16 cellular contexts compared by ENCODE assay signal in the genomic region with DNA sequence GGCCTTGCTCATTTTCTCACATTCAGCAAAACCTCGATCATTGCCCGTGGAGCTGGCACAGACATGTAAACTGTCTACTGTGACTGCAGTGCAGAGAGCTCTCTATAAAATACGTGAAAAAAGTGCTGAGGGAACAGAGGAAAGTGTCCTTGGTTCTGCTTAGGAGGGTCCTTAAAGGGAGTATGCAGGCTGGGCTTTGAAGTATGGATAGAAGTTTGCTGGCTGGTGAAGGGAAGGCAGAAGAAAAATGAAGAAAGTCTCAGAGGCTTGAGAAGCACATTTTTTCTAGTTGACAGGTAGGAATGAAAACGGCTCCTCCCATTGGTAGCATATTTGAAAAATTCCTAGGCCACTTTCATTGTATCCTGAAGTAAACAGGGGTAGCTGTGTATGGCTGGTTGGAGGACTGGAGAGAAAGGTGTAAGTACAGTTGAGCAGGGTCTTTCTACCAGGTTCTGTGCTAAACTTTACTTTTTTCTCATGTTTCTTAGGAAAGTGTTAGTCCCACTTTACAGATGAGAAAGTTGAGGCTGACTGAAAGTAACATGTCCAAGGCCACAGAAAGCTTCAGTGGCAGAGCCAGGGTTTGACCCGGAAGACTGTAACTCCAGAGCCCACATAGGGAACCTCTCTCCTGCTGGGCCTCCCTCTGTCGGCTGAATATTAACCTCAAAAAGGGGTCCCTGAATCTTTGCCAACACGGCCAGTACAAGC.
A peak's percentile ranks its signal among the peaks of the same experiment; 100 is the strongest.
DNase-seq lines count a peak whose midpoint lies in the region; ATAC-seq and TF ChIP-seq lines count a peak whose summit lies in the region.
"Had no signal": no experiment of that assay in that cellular context is flagged by ENCODE, and none has a peak within 500 bp of the region (broad histone marks: within the 10 kb centered on the region; RNA-seq: fewer than 3 reads in every experiment).

No MANE protein-coding gene starts in this region.

- H3K27ac Mint-ChIP-seq in central memory CD8-positive, alpha-beta T cell (ENCODE audit: low read depth) = peak overlapping the region; percentile 98
- H3K27ac Mint-ChIP-seq: activated naive CD8-positive, alpha-beta T cell had no signal

- in situ Hi-C loops in KBM-7 (cut with MboI; ENCODE audit: low pct_unique_long_range_greater_than_20kb, low sequenced_read_pairs) = no loop called here

- intact Hi-C loops in sigmoid colon (cut with DNase I) = no loop called here

- H3K4me1 ChIP-seq in SK-N-SH (ENCODE audit: control insufficient read depth in 1 of 2, insufficient read depth in 2 of 2, low read depth in 1 of 2, low read length in 1 of 2) = peaks cover 9 to 70% of the 10 kb centered on the region in 2 experiments; a peak in 3 of 4 replicates
- peaks cover 0 to 53% (median 43%) of the 10 kb centered on the region in 4 donors for H3K4me1 ChIP-seq in sigmoid colon

- peaks cover 72% of the 10 kb centered on the region for H3K4me1 Mint-ChIP-seq in central memory CD8-positive, alpha-beta T cell

- TF ChIP-seq EP300 in SK-N-SH (IDR thresholded peaks at IDR 0.05; ENCODE audit: borderline replicate concordance in 1 of 2, low read depth in 1 of 2, low read length in 1 of 2) = no peak
- TF ChIP-seq EP300 in sigmoid colon (IDR thresholded peaks at IDR 0.05) = no peak

- CTCF ChIA-PET in SK-N-SH (lab: Yijun Ruan, JAX) = interaction anchor here (1.0 to 1.7 kb wide), 4 partner anchors 8 to 54 kb away, joined by 3 to 4 read pairs (median 4); no protein-coding TSS in a partner anchor

- peaks cover 39% of the 10 kb centered on the region; the same call in 1 of the 2 replicates for H3K79me2 ChIP-seq in SK-N-SH (ENCODE audit: insufficient read depth)

- H3K27me3 ChIP-seq in SK-N-SH (ENCODE audit: insufficient read depth) (no peaks in the 10 kb centered on the region), sigmoid colon (no peaks in the 10 kb centered on the region)
- H3K27me3 ChIP-seq: right atrium auricular region had no signal

- H3K27me3 Mint-ChIP-seq in central memory CD8-positive, alpha-beta T cell = no peaks in the 10 kb centered on the region
- H3K27me3 Mint-ChIP-seq: activated naive CD8-positive, alpha-beta T cell had no signal

- POLR2A ChIA-PET in SK-N-SH (lab: Yijun Ruan, JAX) = interaction anchor here (1.1 kb wide), 1 partner anchor 15 kb away, joined by 3 read pairs; no protein-coding TSS in a partner anchor

- no peak overlapping the region for H3K9ac ChIP-seq in SK-N-SH

- ATAC-seq in SK-N-SH treated with all-trans-retinoic acid at 6 μM for 48 hours (no peak), GM18505 (IDR thresholded peaks at IDR 0.05; ENCODE audit: unreplicated experiment) (no peak)
- no peak for ATAC-seq in central memory CD8-positive, alpha-beta T cell (replicated peaks; ENCODE audit: extremely low read depth, poor library complexity, severe bottlenecking)

- no peaks in the 10 kb centered on the region for H3K9me2 ChIP-seq in SK-N-SH

- no peak for TF ChIP-seq POLR2A in sigmoid colon (IDR thresholded peaks at IDR 0.05)
- no peak for TF ChIP-seq POLR2A in GM18505 (IDR thresholded peaks at IDR 0.05; ENCODE audit: borderline replicate concordance, extremely low read depth, insufficient read depth, insufficient read length)

- H3F3A ChIP-seq in SK-N-SH (replicated peaks; ENCODE audit: insufficient read depth) = peaks cover 9% of the 10 kb centered on the region

- TF ChIP-seq CTCF in SK-N-SH (IDR thresholded peaks at IDR 0.05) (no peak), sigmoid colon (IDR thresholded peaks at IDR 0.05) (no peak)

- TF ChIP-seq RAD21 in SK-N-SH (IDR thresholded peaks at IDR 0.05; ENCODE audit: low read length) = no peak

- H4K20me1 ChIP-seq in SK-N-SH (ENCODE audit: insufficient read depth) = peaks cover 70% of the 10 kb centered on the region

- no peak overlapping the region for H3K4me3 ChIP-seq in SK-N-SH (ENCODE audit: low read depth in 2 of 2, low read length in 1 of 2)
- H3K4me3 ChIP-seq in sigmoid colon = no peak overlapping the region
- H3K4me3 ChIP-seq: right atrium auricular region had no signal

- no peak overlapping the region for H2AFZ ChIP-seq in SK-N-SH (ENCODE audit: low read depth)

- 96% methylated on average over 7 of the region's 7 CpGs for WGBS in SK-N-SH (ENCODE audit: low lambda C conversion rate)
- WGBS in sigmoid colon, 2 donors = 84 to 91% methylated on average over 7 of the region's 7 CpGs

- DNase-seq in SK-N-SH = no peak
- peak; percentile 30 for DNase-seq in KBM-7
- no peak for DNase-seq in central memory CD8-positive, alpha-beta T cell (ENCODE audit: low spot score in 2 of 2)
- no peak for DNase-seq in sigmoid colon
- DNase-seq in COLO829 (ENCODE audit: low spot score) = no peak
- no peak for DNase-seq in NCI-H2171 treated with DMSO at 0.1 percent for 48 hours (lab: John Stamatoyannopoulos, UW)
- DNase-seq: erythroblast; GF-D8; H9; NCI-H2029; stimulated activated CD4-positive, alpha-beta T cell treated with anti-CD3 and anti-CD28 coated beads, Interleukin-4, amount 100 ng/mL, for 1 hour had no signal

- H3K4me2 ChIP-seq in SK-N-SH = no peak overlapping the region

- no peaks in the 10 kb centered on the region for H3K9me3 Mint-ChIP-seq in central memory CD8-positive, alpha-beta T cell

- peaks cover 28 to 44% of the 10 kb centered on the region in 2 experiments for H3K36me3 ChIP-seq in SK-N-SH (replicated peaks in 1 of 2; ENCODE audit: control insufficient read depth in 1 of 2, insufficient read depth in 2 of 2, low read length in 1 of 2)
- H3K36me3 ChIP-seq in sigmoid colon = peaks cover 0 to 46% (median 6%) of the 10 kb centered on the region in 4 donors

- H3K4me3 Mint-ChIP-seq in central memory CD8-positive, alpha-beta T cell = no peak overlapping the region
- H3K4me3 Mint-ChIP-seq: activated naive CD8-positive, alpha-beta T cell; H9 had no signal

- peaks cover 9% of the 10 kb centered on the region for H3K36me3 Mint-ChIP-seq in central memory CD8-positive, alpha-beta T cell (ENCODE audit: insufficient read depth)

- H3K9me3 ChIP-seq in SK-N-SH = no peaks in the 10 kb centered on the region
- H3K9me3 ChIP-seq in sigmoid colon = no peaks in the 10 kb centered on the region
- H3K9me3 ChIP-seq: right atrium auricular region had no signal

- H3K27ac ChIP-seq in SK-N-SH (ENCODE audit: low read depth in 2 of 2, low read length in 1 of 2) (no peak overlapping the region; a peak in 1 of 4 replicates), sigmoid colon (peak overlapping the region in 3 of 4 donors; percentile 17 to 72 (median 64))
- H3K27ac ChIP-seq: 22Rv1 had no signal

TF ChIP-seq in SK-N-SH treated with all-trans-retinoic acid at 6 μM for 48 hours, 23 proteins besides CTCF, POLR2A, EP300 and RAD21:
- TF ChIP-seq ZNF565 (CRISPR knock-in tag; conservative IDR thresholded peaks at IDR 0.05; ENCODE audit: low read depth) (no peak), ARNTL (CRISPR knock-in tag; IDR thresholded peaks at IDR 0.05; ENCODE audit: borderline replicate concordance, low read depth) (no peak), ZNF8 (CRISPR knock-in tag; IDR thresholded peaks at IDR 0.05) (no peak), ZFP3 (CRISPR knock-in tag; IDR thresholded peaks at IDR 0.05) (peak; percentile 99), TOX (CRISPR knock-in tag; IDR thresholded peaks at IDR 0.05; ENCODE audit: borderline replicate concordance) (no peak)
- TF ChIP-seq, protein P1, sequence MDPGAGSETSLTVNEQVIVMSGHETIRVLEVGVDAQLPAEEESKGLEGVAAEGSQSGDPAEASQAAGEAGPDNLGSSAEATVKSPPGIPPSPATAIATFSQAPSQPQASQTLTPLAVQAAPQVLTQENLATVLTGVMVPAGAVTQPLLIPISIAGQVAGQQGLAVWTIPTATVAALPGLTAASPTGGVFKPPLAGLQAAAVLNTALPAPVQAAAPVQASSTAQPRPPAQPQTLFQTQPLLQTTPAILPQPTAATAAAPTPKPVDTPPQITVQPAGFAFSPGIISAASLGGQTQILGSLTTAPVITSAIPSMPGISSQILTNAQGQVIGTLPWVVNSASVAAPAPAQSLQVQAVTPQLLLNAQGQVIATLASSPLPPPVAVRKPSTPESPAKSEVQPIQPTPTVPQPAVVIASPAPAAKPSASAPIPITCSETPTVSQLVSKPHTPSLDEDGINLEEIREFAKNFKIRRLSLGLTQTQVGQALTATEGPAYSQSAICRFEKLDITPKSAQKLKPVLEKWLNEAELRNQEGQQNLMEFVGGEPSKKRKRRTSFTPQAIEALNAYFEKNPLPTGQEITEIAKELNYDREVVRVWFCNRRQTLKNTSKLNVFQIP (CRISPR knock-in tag; IDR thresholded peaks at IDR 0.05; ENCODE audit: borderline replicate concordance, low read depth) = no peak

TF ChIP-seq in SK-N-SH, 30 proteins besides CTCF, POLR2A, EP300 and RAD21:
- TF ChIP-seq SMC3 (IDR thresholded peaks at IDR 0.05; ENCODE audit: low read depth, low read length) = no peak
- TF ChIP-seq FOSL2 (IDR thresholded peaks at IDR 0.05; ENCODE audit: borderline replicate concordance, low read depth) = no peak
- TF ChIP-seq RXRA (IDR thresholded peaks at IDR 0.05; ENCODE audit: borderline replicate concordance, low read depth) = no peak
- no peak for TF ChIP-seq GATA2 (CRISPR knock-in tag; IDR thresholded peaks at IDR 0.05)
- no peak for TF ChIP-seq MEF2A (IDR thresholded peaks at IDR 0.05; ENCODE audit: borderline replicate concordance, low read depth)
- no peak for TF ChIP-seq TCF12 (IDR thresholded peaks at IDR 0.05)
- TF ChIP-seq POLR2AphosphoS5 (IDR thresholded peaks at IDR 0.05; ENCODE audit: low read depth, low read length) = no peak
- no peak for TF ChIP-seq JUND (IDR thresholded peaks at IDR 0.05)
- TF ChIP-seq YY1 (IDR thresholded peaks at IDR 0.05; ENCODE audit: low read depth) = no peak
- TF ChIP-seq, protein P2, sequence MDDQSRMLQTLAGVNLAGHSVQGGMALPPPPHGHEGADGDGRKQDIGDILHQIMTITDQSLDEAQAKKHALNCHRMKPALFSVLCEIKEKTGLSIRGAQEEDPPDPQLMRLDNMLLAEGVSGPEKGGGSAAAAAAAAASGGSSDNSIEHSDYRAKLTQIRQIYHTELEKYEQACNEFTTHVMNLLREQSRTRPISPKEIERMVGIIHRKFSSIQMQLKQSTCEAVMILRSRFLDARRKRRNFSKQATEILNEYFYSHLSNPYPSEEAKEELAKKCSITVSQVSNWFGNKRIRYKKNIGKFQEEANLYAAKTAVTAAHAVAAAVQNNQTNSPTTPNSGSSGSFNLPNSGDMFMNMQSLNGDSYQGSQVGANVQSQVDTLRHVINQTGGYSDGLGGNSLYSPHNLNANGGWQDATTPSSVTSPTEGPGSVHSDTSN (IDR thresholded peaks at IDR 0.05) = no peak
- TF ChIP-seq SIN3A (IDR thresholded peaks at IDR 0.05; ENCODE audit: borderline replicate concordance, low read depth, low read length) = no peak
- TF ChIP-seq, protein P3, sequence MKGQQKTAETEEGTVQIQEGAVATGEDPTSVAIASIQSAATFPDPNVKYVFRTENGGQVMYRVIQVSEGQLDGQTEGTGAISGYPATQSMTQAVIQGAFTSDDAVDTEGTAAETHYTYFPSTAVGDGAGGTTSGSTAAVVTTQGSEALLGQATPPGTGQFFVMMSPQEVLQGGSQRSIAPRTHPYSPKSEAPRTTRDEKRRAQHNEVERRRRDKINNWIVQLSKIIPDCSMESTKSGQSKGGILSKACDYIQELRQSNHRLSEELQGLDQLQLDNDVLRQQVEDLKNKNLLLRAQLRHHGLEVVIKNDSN (IDR thresholded peaks at IDR 0.05; ENCODE audit: borderline replicate concordance, low read depth) = no peak

Comparison
In these comparisons a context has a peak if more than half of its experiments do, and no peak if none do; other contexts are left out.
1. H3K27ac ChIP-seq: peak in sigmoid colon (3 of 4); none in SK-N-SH (0 of 2).